15 cellular contexts compared by ENCODE assay signal in genomic region chr7:6628045-6628444, GRCh38. TPM values are rescaled to one million over a fixed set of nuclear protein-coding genes. Genes with fewer than 3 reads are reported as not detected.
DNase-seq lines count a peak whose midpoint lies in the region; ATAC-seq and TF ChIP-seq lines count a peak whose summit lies in the region.
"Had no signal": no experiment of that assay in that cellular context is flagged by ENCODE, and none has a peak within 500 bp of the region (broad histone marks: within the 10 kb centered on the region; RNA-seq: fewer than 3 reads in every experiment).

No MANE protein-coding gene starts in this region.

- no peak overlapping the region for H3K27ac ChIP-seq in mammary epithelial cell (ENCODE audit: insufficient read depth, low read depth, low read length)
- H3K27ac ChIP-seq: BLaER1 treated with 17β-estradiol and CSF1 and Interleukin-3, amounts not matched to agents 10 nM and 100 nM; transverse colon had no signal

- 41% methylated on average over 5 of the region's 6 CpGs for WGBS in mammary epithelial cell (ENCODE audit: low coverage, missing lambda C conversion rate)

- no TSS peak for BruUV-seq in mammary epithelial cell (replicated peaks; lab: Mats Ljungman, UMichigan)

- no peaks in the 10 kb centered on the region for H3K79me2 ChIP-seq in mammary epithelial cell (ENCODE audit: insufficient read depth, low read length)

- DNase-seq in NCI-H2029 (lab: John Stamatoyannopoulos, UW) (peak; percentile 21), NCI-H2029 treated with DMSO at 0.1 percent for 48 hours (lab: John Stamatoyannopoulos, UW) (no peak), NCI-H2196 (lab: John Stamatoyannopoulos, UW; ENCODE audit: unreplicated experiment) (peak; percentile 82), mammary epithelial cell (peak; percentile 63), ureter (ENCODE audit: low spot score) (peak; percentile 77), middle frontal gyrus (ENCODE audit: extremely low spot score, low spot score) (no peak)
- DNase-seq: activated CD4-positive, alpha-beta T cell treated with anti-CD3 and anti-CD28 coated beads for 1 hour; activated naive CD4-positive, alpha-beta T cell; aorta; T-helper 17 cell; transverse colon had no signal

- no peaks in the 10 kb centered on the region for H3K36me3 ChIP-seq in mammary epithelial cell (ENCODE audit: insufficient read depth, low read length)
- H3K36me3 ChIP-seq: BLaER1 treated with 17β-estradiol and CSF1 and Interleukin-3, amounts not matched to agents 10 nM and 100 nM; transverse colon had no signal

- dilution Hi-C loops in mammary epithelial cell (cut with HindIII; ENCODE audit: low sequenced_read_pairs) = no loop called here

- no peaks in the 10 kb centered on the region for H4K20me1 ChIP-seq in mammary epithelial cell (ENCODE audit: insufficient read depth, low read length)
- H4K20me1 ChIP-seq: BLaER1 treated with 17β-estradiol and CSF1 and Interleukin-3, amounts not matched to agents 10 nM and 100 nM had no signal

- intact Hi-C loops in mammary epithelial cell (cut with micrococcal nuclease) = no loop called here

- H3K9ac ChIP-seq in mammary epithelial cell (ENCODE audit: insufficient read depth, low read length) = no peak overlapping the region
- H3K9ac ChIP-seq: BLaER1 treated with 17β-estradiol and CSF1 and Interleukin-3, amounts not matched to agents 10 nM and 100 nM had no signal

- CTCF ChIA-PET in mammary epithelial cell (lab: Charles Lee; ENCODE audit: low non-redundant PET) = no interaction called here

- in situ Hi-C loops in mammary epithelial cell (cut with MboI; ENCODE audit: low sequenced_read_pairs in 2 of 2) = no loop called here

- H2AFZ ChIP-seq in mammary epithelial cell (ENCODE audit: low read depth, low read length) = peak overlapping the region; percentile 83

- no peaks in the 10 kb centered on the region for H3K9me3 ChIP-seq in mammary epithelial cell (replicated peaks; ENCODE audit: insufficient read depth, low read length)
- H3K9me3 ChIP-seq: BLaER1 treated with 17β-estradiol and CSF1 and Interleukin-3, amounts not matched to agents 10 nM and 100 nM; transverse colon had no signal

- no peak for ATAC-seq in HG03159 (IDR thresholded peaks at IDR 0.05; ENCODE audit: unreplicated experiment)
- ATAC-seq in HG03108 (IDR thresholded peaks at IDR 0.05; ENCODE audit: unreplicated experiment) = no peak
- ATAC-seq: stimulated activated memory B cell treated with anti-CD40 and anti-IgM and Interleukin-4, amounts not matched to agents 10 μg/mL and 1 μg/mL and 100 μg/mL, for 72 hours; T-helper 17 cell had no signal

- no peak overlapping the region for H3K4me3 ChIP-seq in mammary epithelial cell (replicated peaks in 1 of 3; ENCODE audit: insufficient read depth in 1 of 3, low read depth in 2 of 3, low read length in 3 of 3)
- H3K4me3 ChIP-seq: BLaER1 treated with 17β-estradiol and CSF1 and Interleukin-3, amounts not matched to agents 10 nM and 100 nM; transverse colon had no signal

- no peak overlapping the region for H3K4me2 ChIP-seq in mammary epithelial cell (ENCODE audit: insufficient read depth, low read depth, low read length)
- H3K4me2 ChIP-seq: BLaER1 treated with 17β-estradiol and CSF1 and Interleukin-3, amounts not matched to agents 10 nM and 100 nM had no signal

- H3K27me3 ChIP-seq in mammary epithelial cell (ENCODE audit: insufficient read depth, low read length) = no peaks in the 10 kb centered on the region
- H3K27me3 ChIP-seq: BLaER1 treated with 17β-estradiol and CSF1 and Interleukin-3, amounts not matched to agents 10 nM and 100 nM; transverse colon had no signal

- H3K4me1 ChIP-seq in mammary epithelial cell (ENCODE audit: insufficient read depth, low read length) = peaks cover 9% of the 10 kb centered on the region
- H3K4me1 ChIP-seq: transverse colon had no signal

- TF ChIP-seq CTCF in mammary epithelial cell (conservative IDR thresholded peaks at IDR 0.05 in 1 of 2, IDR thresholded peaks at IDR 0.05 in 1 of 2; ENCODE audit: extremely low read depth in 1 of 2, insufficient read depth in 1 of 2, low read depth in 1 of 2, low read length in 2 of 2) = no peak

RNA-seq across cellular contexts. Expression of gene ZNF316, which starts 9.1 kb away (rescaled TPM):
- total RNA-seq in mammary epithelial cell (10 to 100 TPM; 19.3 to 24.5 TPM), ureter (44.7 TPM)
- polyA plus RNA-seq in mammary epithelial cell = 3.8 TPM
- 3.2 TPM for polyA minus RNA-seq in mammary epithelial cell

RNA-seq across cellular contexts. Expression of gene ZNF853, which starts 12.6 kb away (rescaled TPM):
- under 1 TPM; 0.21 to 0.67 TPM for total RNA-seq in mammary epithelial cell
- 0.02 TPM for polyA plus RNA-seq in mammary epithelial cell
- polyA minus RNA-seq in mammary epithelial cell = not detected
- total RNA-seq in ureter = 9.4 TPM

RNA-seq across cellular contexts. Expression of gene INTS15, which starts 38.2 kb away (rescaled TPM):
- total RNA-seq in mammary epithelial cell = 10 to 100 TPM; 12.5 to 21.1 TPM
- 17.3 TPM for polyA plus RNA-seq in mammary epithelial cell
- polyA minus RNA-seq in mammary epithelial cell = 28.5 TPM
- 38.0 TPM for total RNA-seq in ureter

RNA-seq across cellular contexts. Expression of gene ZDHHC4, which starts 50.8 kb away (rescaled TPM):
- total RNA-seq in mammary epithelial cell (10 to 100 TPM; 34.1 to 52.5 TPM), ureter (54.4 TPM)
- 40.5 TPM for polyA plus RNA-seq in mammary epithelial cell
- polyA minus RNA-seq in mammary epithelial cell = 52.4 TPM

Comparison
In these comparisons a context has a peak if more than half of its experiments do, and no peak if none do; other contexts are left out.
1. DNase-seq: peak in NCI-H2029 (single experiment), NCI-H2196 (single experiment), mammary epithelial cell (single experiment) and ureter (single experiment); none in NCI-H2029 treated with DMSO at 0.1 percent for 48 hours (single experiment) and middle frontal gyrus (single experiment).